Comparison of ENCODE assay signal across 1 cellular context in the genomic region with DNA sequence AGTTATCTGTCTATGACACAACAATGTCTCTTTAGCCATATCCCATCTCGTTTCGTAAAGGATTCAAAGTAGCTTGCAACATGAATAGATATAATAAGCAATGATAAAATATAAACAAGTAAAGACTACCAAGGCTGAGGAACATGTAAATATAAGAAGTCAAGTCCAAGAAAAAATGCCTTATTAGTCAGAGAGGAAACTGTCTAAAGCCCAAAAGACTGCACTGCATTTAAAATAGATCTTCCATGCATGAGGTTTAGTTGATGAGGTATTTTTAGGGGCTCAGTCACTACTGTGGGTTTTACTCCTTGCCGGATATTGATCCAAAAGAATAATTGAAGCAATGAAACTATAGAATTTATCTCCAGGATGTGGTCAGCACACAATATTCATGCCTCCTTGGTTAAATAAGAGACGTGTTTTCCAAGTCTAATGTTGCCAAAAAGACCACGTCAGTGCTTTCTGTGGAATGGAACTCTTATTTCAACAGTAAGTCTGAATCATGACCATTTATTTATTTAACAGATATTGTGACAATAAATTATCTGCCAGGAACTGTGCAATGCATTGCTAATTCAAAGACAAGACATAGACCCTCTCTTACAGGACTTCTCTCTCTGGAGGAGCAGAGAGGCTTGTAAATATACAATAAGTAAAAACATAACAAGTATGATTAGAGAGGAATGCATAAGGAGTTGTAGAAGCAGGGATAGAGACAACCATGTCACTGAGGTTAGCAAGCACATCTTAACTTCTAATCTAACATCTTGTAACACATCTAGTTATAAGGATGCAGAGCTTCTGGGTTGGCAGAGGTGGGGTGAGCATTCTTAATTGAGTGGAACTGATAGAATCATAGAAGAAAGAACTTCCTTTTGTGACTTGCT.
TF ChIP-seq lines count a peak whose summit lies in the region.

No MANE protein-coding gene starts in this region.

TF ChIP-seq in A549, 52 proteins besides CTCF, POLR2A, EP300 and RAD21 (continued from another document):
- TF ChIP-seq HES2 (IDR thresholded peaks at IDR 0.05) (peak; percentile 80), TP53 (CRISPR knock-in tag; IDR thresholded peaks at IDR 0.05) (no peak), EHMT2 (IDR thresholded peaks at IDR 0.05; ENCODE audit: low read depth) (no peak), HOXB5 (CRISPR knock-in tag; IDR thresholded peaks at IDR 0.05) (peak; percentile 90), RCOR1 (IDR thresholded peaks at IDR 0.05; ENCODE audit: low read depth, low read length) (no peak), CHD2 (IDR thresholded peaks at IDR 0.05; ENCODE audit: low read length, partially characterized antibody) (no peak), HEYL (CRISPR knock-in tag; IDR thresholded peaks at IDR 0.05) (no peak), BHLHE40 (IDR thresholded peaks at IDR 0.05; ENCODE audit: low read depth, low read length) (no peak), JUNB (IDR thresholded peaks at IDR 0.05) (peak; percentile 99), MAZ (IDR thresholded peaks at IDR 0.05; ENCODE audit: borderline replicate concordance, low read depth, low read length) (no peak), TFCP2L1 (CRISPR knock-in tag; IDR thresholded peaks at IDR 0.05) (no peak), NR3C1 (IDR thresholded peaks at IDR 0.05) (no peak)
- TF ChIP-seq, protein P1, sequence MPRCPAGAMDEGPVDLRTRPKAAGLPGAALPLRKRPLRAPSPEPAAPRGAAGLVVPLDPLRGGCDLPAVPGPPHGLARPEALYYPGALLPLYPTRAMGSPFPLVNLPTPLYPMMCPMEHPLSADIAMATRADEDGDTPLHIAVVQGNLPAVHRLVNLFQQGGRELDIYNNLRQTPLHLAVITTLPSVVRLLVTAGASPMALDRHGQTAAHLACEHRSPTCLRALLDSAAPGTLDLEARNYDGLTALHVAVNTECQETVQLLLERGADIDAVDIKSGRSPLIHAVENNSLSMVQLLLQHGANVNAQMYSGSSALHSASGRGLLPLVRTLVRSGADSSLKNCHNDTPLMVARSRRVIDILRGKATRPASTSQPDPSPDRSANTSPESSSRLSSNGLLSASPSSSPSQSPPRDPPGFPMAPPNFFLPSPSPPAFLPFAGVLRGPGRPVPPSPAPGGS (IDR thresholded peaks at IDR 0.05): peak; percentile 96; the same call in 2 of the 3 replicates
- TF ChIP-seq, protein P2, sequence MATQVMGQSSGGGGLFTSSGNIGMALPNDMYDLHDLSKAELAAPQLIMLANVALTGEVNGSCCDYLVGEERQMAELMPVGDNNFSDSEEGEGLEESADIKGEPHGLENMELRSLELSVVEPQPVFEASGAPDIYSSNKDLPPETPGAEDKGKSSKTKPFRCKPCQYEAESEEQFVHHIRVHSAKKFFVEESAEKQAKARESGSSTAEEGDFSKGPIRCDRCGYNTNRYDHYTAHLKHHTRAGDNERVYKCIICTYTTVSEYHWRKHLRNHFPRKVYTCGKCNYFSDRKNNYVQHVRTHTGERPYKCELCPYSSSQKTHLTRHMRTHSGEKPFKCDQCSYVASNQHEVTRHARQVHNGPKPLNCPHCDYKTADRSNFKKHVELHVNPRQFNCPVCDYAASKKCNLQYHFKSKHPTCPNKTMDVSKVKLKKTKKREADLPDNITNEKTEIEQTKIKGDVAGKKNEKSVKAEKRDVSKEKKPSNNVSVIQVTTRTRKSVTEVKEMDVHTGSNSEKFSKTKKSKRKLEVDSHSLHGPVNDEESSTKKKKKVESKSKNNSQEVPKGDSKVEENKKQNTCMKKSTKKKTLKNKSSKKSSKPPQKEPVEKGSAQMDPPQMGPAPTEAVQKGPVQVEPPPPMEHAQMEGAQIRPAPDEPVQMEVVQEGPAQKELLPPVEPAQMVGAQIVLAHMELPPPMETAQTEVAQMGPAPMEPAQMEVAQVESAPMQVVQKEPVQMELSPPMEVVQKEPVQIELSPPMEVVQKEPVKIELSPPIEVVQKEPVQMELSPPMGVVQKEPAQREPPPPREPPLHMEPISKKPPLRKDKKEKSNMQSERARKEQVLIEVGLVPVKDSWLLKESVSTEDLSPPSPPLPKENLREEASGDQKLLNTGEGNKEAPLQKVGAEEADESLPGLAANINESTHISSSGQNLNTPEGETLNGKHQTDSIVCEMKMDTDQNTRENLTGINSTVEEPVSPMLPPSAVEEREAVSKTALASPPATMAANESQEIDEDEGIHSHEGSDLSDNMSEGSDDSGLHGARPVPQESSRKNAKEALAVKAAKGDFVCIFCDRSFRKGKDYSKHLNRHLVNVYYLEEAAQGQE (IDR thresholded peaks at IDR 0.05): no peak
